ENCODE assay signal across 24 cellular contexts in the genomic region with DNA sequence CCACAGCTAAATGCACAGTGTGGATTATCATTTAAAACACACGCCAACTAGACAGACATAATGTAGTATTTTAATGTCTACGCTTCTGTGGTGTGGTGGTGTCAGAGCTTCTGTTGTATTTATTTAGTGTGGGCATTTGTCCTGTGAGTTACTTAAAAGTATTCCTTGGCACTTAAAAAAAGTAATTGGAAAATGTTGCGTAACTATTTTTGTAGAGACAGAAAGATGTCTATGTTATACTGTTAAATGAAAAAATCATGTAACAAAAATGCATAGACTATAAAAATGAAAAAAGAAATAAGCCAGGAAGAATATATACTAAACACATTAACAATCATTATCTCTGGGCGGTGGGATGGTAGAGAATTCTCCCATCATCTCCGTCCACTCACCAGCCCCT. TPM values are rescaled to one million over a fixed set of nuclear protein-coding genes. Genes with fewer than 3 reads are reported as not detected.
DNase-seq lines count a peak whose midpoint lies in the region; ATAC-seq and TF ChIP-seq lines count a peak whose summit lies in the region.
"Had no signal": no experiment of that assay in that cellular context is flagged by ENCODE, and none has a peak within 500 bp of the region (broad histone marks: within the 10 kb centered on the region; RNA-seq: fewer than 3 reads in every experiment).

No MANE protein-coding gene starts in this region.

- dilution Hi-C loops in IMR-90 (cut with HindIII; ENCODE audit: low sequenced_read_pairs, unreplicated experiment), result no loop called here

- peaks cover 24% of the 10 kb centered on the region for H4K20me1 ChIP-seq in IMR-90 (ENCODE audit: insufficient read depth, low read length)
- H4K20me1 ChIP-seq in SK-N-SH (ENCODE audit: insufficient read depth), result 0 out of 2 replicates have a peak, but pooled peaks cover 9% of the 10 kb centered on the region

- no peak overlapping the region for H3K14ac ChIP-seq in IMR-90 (replicated peaks; ENCODE audit: low read depth, low read length)

- H3K4me1 Mint-ChIP-seq in activated T-cell treated with anti-CD3 and anti-CD28 coated beads, Interleukin-2, amount 50 U/mL, for 4 hours (ENCODE audit: low read depth), result peaks cover 94% of the 10 kb centered on the region
- H3K4me1 Mint-ChIP-seq in activated naive CD8-positive, alpha-beta T cell treated with anti-CD3 and anti-CD28 coated beads, Interleukin-2, amount 50 U/mL, for 24 hours, result peaks cover 96% of the 10 kb centered on the region
- peaks cover 74 to 88% of the 10 kb centered on the region in 2 donors for H3K4me1 Mint-ChIP-seq in natural killer cell treated with Interleukin-12 subunit alpha and Interleukin-12 subunit beta and Interleukin-15 and Interleukin-18, amount 100 ng/mL, for 72 hours (ENCODE audit: low read depth in 2 of 2)
- H3K4me1 Mint-ChIP-seq in stimulated activated naive B cell treated with anti-CD40 and anti-IgM and Interleukin-4, amounts not matched to agents 10 μg/mL and 1 μg/mL and 100 μg/mL, for 72 hours, result peaks cover 62 to 91% of the 10 kb centered on the region in 2 donors

- TF ChIP-seq CTCF in IMR-90 (conservative IDR thresholded peaks at IDR 0.05; ENCODE audit: low read depth, low read length) (no peak), SK-N-SH (IDR thresholded peaks at IDR 0.05) (no peak)

- H3K4me3 ChIP-seq in IMR-90 (ENCODE audit: insufficient read depth, low read depth, low read length) (no peak overlapping the region), SK-N-SH (ENCODE audit: low read depth in 2 of 2, low read length in 1 of 2) (no peak overlapping the region)
- H3K4me3 ChIP-seq: esophagus muscularis mucosa, HAP-1, right atrium auricular region, uterus had no signal

- no peak overlapping the region for H4K8ac ChIP-seq in IMR-90 (ENCODE audit: low read depth in 2 of 2, low read length in 2 of 2)

- TF ChIP-seq RAD21 in IMR-90 (IDR thresholded peaks at IDR 0.05; ENCODE audit: low read length) (no peak), SK-N-SH (IDR thresholded peaks at IDR 0.05; ENCODE audit: low read length) (no peak)

- H3K9me1 ChIP-seq in IMR-90 (ENCODE audit: insufficient read depth, low read length), result peaks cover 4% of the 10 kb centered on the region

- no peak for TF ChIP-seq POLR2A in IMR-90 (IDR thresholded peaks at IDR 0.05; ENCODE audit: low read depth, low read length)

- H3K36me3 Mint-ChIP-seq in activated T-cell treated with anti-CD3 and anti-CD28 coated beads, Interleukin-2, amount 50 U/mL, for 4 hours (ENCODE audit: insufficient read depth), result peaks cover 17% of the 10 kb centered on the region
- peaks cover 15% of the 10 kb centered on the region for H3K36me3 Mint-ChIP-seq in activated naive CD8-positive, alpha-beta T cell treated with anti-CD3 and anti-CD28 coated beads, Interleukin-2, amount 50 U/mL, for 24 hours (ENCODE audit: low read depth)
- H3K36me3 Mint-ChIP-seq in natural killer cell treated with Interleukin-12 subunit alpha and Interleukin-12 subunit beta and Interleukin-15 and Interleukin-18, amount 100 ng/mL, for 72 hours, result no peaks in the 10 kb centered on the region
- H3K36me3 Mint-ChIP-seq in stimulated activated naive B cell treated with anti-CD40 and anti-IgM and Interleukin-4, amounts not matched to agents 10 μg/mL and 1 μg/mL and 100 μg/mL, for 72 hours, result peaks cover 35 to 41% of the 10 kb centered on the region in 2 donors

- peak overlapping the region; percentile 70 for H3K27ac Mint-ChIP-seq in activated naive CD8-positive, alpha-beta T cell treated with anti-CD3 and anti-CD28 coated beads, Interleukin-2, amount 50 U/mL, for 24 hours
- H3K27ac Mint-ChIP-seq in natural killer cell treated with Interleukin-12 subunit alpha and Interleukin-12 subunit beta and Interleukin-15 and Interleukin-18, amount 100 ng/mL, for 72 hours, result peak overlapping the region; percentile 89 to 96
- H3K27ac Mint-ChIP-seq in stimulated activated naive B cell treated with anti-CD40 and anti-IgM and Interleukin-4, amounts not matched to agents 10 μg/mL and 1 μg/mL and 100 μg/mL, for 72 hours, result no peak overlapping the region

- H3K4ac ChIP-seq in IMR-90 (ENCODE audit: low read depth, low read length), result no peak overlapping the region

- no peak overlapping the region for H2AFZ ChIP-seq in IMR-90 (replicated peaks; ENCODE audit: low read length, poor library complexity)
- H2AFZ ChIP-seq in SK-N-SH (ENCODE audit: low read depth), result no peak overlapping the region

- H2BK15ac ChIP-seq in IMR-90 (ENCODE audit: low read depth, low read length), result no peak overlapping the region

- no peak overlapping the region for H3K4me2 ChIP-seq in IMR-90 (ENCODE audit: low read depth, low read length)
- H3K4me2 ChIP-seq in SK-N-SH, result no peak overlapping the region

- CTCF ChIA-PET in IMR-90 (lab: Yijun Ruan, JAX), result no interaction called here
- CTCF ChIA-PET in SK-N-SH (lab: Yijun Ruan, JAX), result interaction anchor here (1.0 to 13.4 kb wide), 8 partner anchors 12 to 246 kb away, joined by 3 to 104 read pairs (median 4); no protein-coding TSS in a partner anchor

- no peaks in the 10 kb centered on the region for H3K27me3 Mint-ChIP-seq in activated T-cell treated with anti-CD3 and anti-CD28 coated beads, Interleukin-2, amount 50 U/mL, for 4 hours (ENCODE audit: low read depth)
- H3K27me3 Mint-ChIP-seq in activated naive CD8-positive, alpha-beta T cell treated with anti-CD3 and anti-CD28 coated beads, Interleukin-2, amount 50 U/mL, for 24 hours, result no peaks in the 10 kb centered on the region
- H3K27me3 Mint-ChIP-seq in natural killer cell treated with Interleukin-12 subunit alpha and Interleukin-12 subunit beta and Interleukin-15 and Interleukin-18, amount 100 ng/mL, for 72 hours, result no peaks in the 10 kb centered on the region
- no peaks in the 10 kb centered on the region for H3K27me3 Mint-ChIP-seq in stimulated activated naive B cell treated with anti-CD40 and anti-IgM and Interleukin-4, amounts not matched to agents 10 μg/mL and 1 μg/mL and 100 μg/mL, for 72 hours

- ATAC-seq in activated T-cell treated with anti-CD3 and anti-CD28 coated beads, Interleukin-2, amount 50 U/mL, for 4 hours, result no peak
- ATAC-seq in IMR-90 (ENCODE audit: low read depth) (no peak), GM18867 (IDR thresholded peaks at IDR 0.05; ENCODE audit: unreplicated experiment) (no peak)
- ATAC-seq in activated naive CD8-positive, alpha-beta T cell treated with anti-CD3 and anti-CD28 coated beads, Interleukin-2, amount 50 U/mL, for 24 hours, result no peak
- no peak for ATAC-seq in natural killer cell treated with Interleukin-12 subunit alpha and Interleukin-12 subunit beta and Interleukin-15 and Interleukin-18, amount 100 ng/mL, for 72 hours
- ATAC-seq in stimulated activated naive B cell treated with anti-CD40 and anti-IgM and Interleukin-4, amounts not matched to agents 10 μg/mL and 1 μg/mL and 100 μg/mL, for 72 hours (replicated peaks), result no peak
- ATAC-seq: PC-3 had no signal

- no peak overlapping the region for H3K56ac ChIP-seq in IMR-90 (ENCODE audit: extremely low read depth, insufficient read depth, low read length)

- H3K9me2 ChIP-seq in SK-N-SH, result no peaks in the 10 kb centered on the region

- H3K18ac ChIP-seq in IMR-90 (ENCODE audit: low read depth, low read length), result no peak overlapping the region

- no peak overlapping the region for H3K23ac ChIP-seq in IMR-90 (ENCODE audit: low read depth, low read length)

- H3F3A ChIP-seq in SK-N-SH (replicated peaks; ENCODE audit: insufficient read depth), result peaks cover 4% of the 10 kb centered on the region

- H3K4me3 Mint-ChIP-seq in activated T-cell treated with anti-CD3 and anti-CD28 coated beads, Interleukin-2, amount 50 U/mL, for 4 hours, result peak overlapping the region; percentile 40
- no peak overlapping the region for H3K4me3 Mint-ChIP-seq in activated naive CD8-positive, alpha-beta T cell treated with anti-CD3 and anti-CD28 coated beads, Interleukin-2, amount 50 U/mL, for 24 hours
- H3K4me3 Mint-ChIP-seq in natural killer cell treated with Interleukin-12 subunit alpha and Interleukin-12 subunit beta and Interleukin-15 and Interleukin-18, amount 100 ng/mL, for 72 hours, result no peak overlapping the region
- no peak overlapping the region for H3K4me3 Mint-ChIP-seq in stimulated activated naive B cell treated with anti-CD40 and anti-IgM and Interleukin-4, amounts not matched to agents 10 μg/mL and 1 μg/mL and 100 μg/mL, for 72 hours

- BruUV-seq in IMR-90 (replicated peaks; lab: Mats Ljungman, UMichigan), result no TSS peak

- H3K27ac ChIP-seq in IMR-90 (ENCODE audit: insufficient read depth, low read length) (no peak overlapping the region), SK-N-SH (ENCODE audit: low read depth in 2 of 2, low read length in 1 of 2) (no peak overlapping the region)
- H3K27ac ChIP-seq: esophagus muscularis mucosa, right atrium auricular region, uterus had no signal

- H2BK20ac ChIP-seq in IMR-90 (ENCODE audit: low read depth, low read length), result no peak overlapping the region

- H3K79me1 ChIP-seq in IMR-90 (ENCODE audit: low read depth in 1 of 2, low read length in 2 of 2), result peaks cover 29 to 71% of the 10 kb centered on the region in 2 experiments

- H3K9me3 Mint-ChIP-seq in activated T-cell treated with anti-CD3 and anti-CD28 coated beads, Interleukin-2, amount 50 U/mL, for 4 hours, result no peaks in the 10 kb centered on the region
- H3K9me3 Mint-ChIP-seq in activated naive CD8-positive, alpha-beta T cell treated with anti-CD3 and anti-CD28 coated beads, Interleukin-2, amount 50 U/mL, for 24 hours, result no peaks in the 10 kb centered on the region
- no peaks in the 10 kb centered on the region for H3K9me3 Mint-ChIP-seq in natural killer cell treated with Interleukin-12 subunit alpha and Interleukin-12 subunit beta and Interleukin-15 and Interleukin-18, amount 100 ng/mL, for 72 hours
- peaks cover 0 to 4% of the 10 kb centered on the region in 2 donors for H3K9me3 Mint-ChIP-seq in stimulated activated naive B cell treated with anti-CD40 and anti-IgM and Interleukin-4, amounts not matched to agents 10 μg/mL and 1 μg/mL and 100 μg/mL, for 72 hours

- peaks cover 76% of the 10 kb centered on the region for H3K79me2 ChIP-seq in SK-N-SH (ENCODE audit: insufficient read depth)

- H4K5ac ChIP-seq in IMR-90 (ENCODE audit: low read depth, low read length), result no peak overlapping the region

- H2AK5ac ChIP-seq in IMR-90 (ENCODE audit: low read depth, low read length), result no peak overlapping the region

- no peak overlapping the region for H2AK9ac ChIP-seq in IMR-90 (replicated peaks; ENCODE audit: low read depth, low read length, poor library complexity)

- H3K4me1 ChIP-seq in IMR-90 (ENCODE audit: control insufficient read depth, insufficient read depth, low read length) (peaks cover 2% of the 10 kb centered on the region; the same call in 1 of the 2 replicates), SK-N-SH (ENCODE audit: control insufficient read depth in 1 of 2, insufficient read depth in 2 of 2, low read depth in 1 of 2, low read length in 1 of 2) (peaks cover 4 to 24% of the 10 kb centered on the region in 2 experiments; a peak in 2 of 4 replicates)
- H3K4me1 ChIP-seq: HAP-1, uterus had no signal

- no peak for TF ChIP-seq EP300 in SK-N-SH (IDR thresholded peaks at IDR 0.05; ENCODE audit: borderline replicate concordance in 1 of 2, low read depth in 1 of 2, low read length in 1 of 2)

- DNase-seq in activated T-cell treated with anti-CD3 and anti-CD28 coated beads, Interleukin-2, amount 50 U/mL, for 4 hours, result no peak
- no peak for DNase-seq in activated T-cell treated with anti-CD3 and anti-CD28 coated beads for 4 hours
- DNase-seq in IMR-90, result no peak
- DNase-seq in activated naive CD8-positive, alpha-beta T cell treated with anti-CD3 and anti-CD28 coated beads, Interleukin-2, amount 50 U/mL, for 24 hours, result no peak
- peak; percentile 15 for DNase-seq in natural killer cell treated with Interleukin-12 subunit alpha and Interleukin-12 subunit beta and Interleukin-15 and Interleukin-18, amount 100 ng/mL, for 72 hours (ENCODE audit: low spot score)
- DNase-seq in stimulated activated naive B cell treated with anti-CD40 and anti-IgM and Interleukin-4, amounts not matched to agents 10 μg/mL and 1 μg/mL and 100 μg/mL, for 72 hours, result no peak
- DNase-seq in SK-N-SH, result no peak
- DNase-seq: activated CD8-positive, alpha-beta memory T cell treated with anti-CD3 and anti-CD28 coated beads for 24 hours; activated gamma-delta T cell; DMS79; Kasumi-1; kidney glomerular epithelial cell; NCI-H1048; NCI-H2029; NCI-H446; PC-3; SHP77; stimulated activated CD4-positive, alpha-beta T cell treated with anti-CD3 and anti-CD28 coated beads, Interleukin-12 subunit alpha, Interleukin-12 subunit beta, amount 100 ng/mL, for 4 hours; stimulated activated CD8-positive, alpha-beta memory T cell treated with anti-CD3 and anti-CD28 coated beads, Interleukin-4, amount 100 ng/mL, for 48 hours; uterus had no signal

- in situ Hi-C loops in IMR-90 (cut with MboI; ENCODE audit: low sequenced_read_pairs), result no loop called here

- H3K9ac ChIP-seq in IMR-90 (ENCODE audit: low read depth, low read length) (no peak overlapping the region), SK-N-SH (no peak overlapping the region)

- no peaks in the 10 kb centered on the region for H3K9me3 ChIP-seq in IMR-90 (ENCODE audit: control insufficient read depth, insufficient read depth, low read length)
- no peaks in the 10 kb centered on the region for H3K9me3 ChIP-seq in SK-N-SH
- H3K9me3 ChIP-seq: esophagus muscularis mucosa, HAP-1, right atrium auricular region, uterus had no signal

- no peaks in the 10 kb centered on the region for H3K36me3 ChIP-seq in IMR-90 (ENCODE audit: control insufficient read depth, insufficient read depth, low read length)
- no peaks in the 10 kb centered on the region for H3K36me3 ChIP-seq in SK-N-SH (replicated peaks in 1 of 2; ENCODE audit: control insufficient read depth in 1 of 2, insufficient read depth in 2 of 2, low read length in 1 of 2)
- H3K36me3 ChIP-seq: esophagus muscularis mucosa, HAP-1, right atrium auricular region, uterus had no signal

- H3K27me3 ChIP-seq in IMR-90 (ENCODE audit: control insufficient read depth, insufficient read depth, low read length), result no peaks in the 10 kb centered on the region
- no peaks in the 10 kb centered on the region for H3K27me3 ChIP-seq in SK-N-SH (ENCODE audit: insufficient read depth)
- H3K27me3 ChIP-seq: esophagus muscularis mucosa, right atrium auricular region, uterus had no signal

- no peak overlapping the region for H2BK5ac ChIP-seq in IMR-90 (ENCODE audit: low read depth, low read length, poor library complexity, severe bottlenecking)

- POLR2A ChIA-PET in IMR-90 (lab: Charles Lee; ENCODE audit: unreplicated experiment) (no interaction called here), SK-N-SH (lab: Yijun Ruan, JAX) (interaction anchor here (1.2 to 2.3 kb wide), 2 partner anchors 20 to 26 kb away, joined by 5 to 8 read pairs; no protein-coding TSS in a partner anchor)

- intact Hi-C loops in IMR-90 (cut with micrococcal nuclease), result no loop called here

- WGBS in IMR-90 (ENCODE audit: extremely low coverage in 2 of 2, insufficient read length in 1 of 2), 2 experiments, result no CpG with 5 or more reads among the region's 5 CpGs
- 94% methylated on average over 5 of the region's 5 CpGs for WGBS in SK-N-SH (ENCODE audit: low lambda C conversion rate)

- H2BK120ac ChIP-seq in IMR-90 (ENCODE audit: low read depth, low read length), result no peak overlapping the region

- no peak overlapping the region for H4K91ac ChIP-seq in IMR-90 (ENCODE audit: insufficient read depth, low read depth, low read length)

RNA-seq across cellular contexts. Expression of gene CYTH1, which starts 39.2 kb away (rescaled TPM):
- total RNA-seq in activated T-cell treated with anti-CD3 and anti-CD28 coated beads, Interleukin-2, amount 50 U/mL, for 4 hours, result 10 to 100 TPM; 55.9 to 99.3 (median 82.8) TPM
- 7.9 and 8.3 TPM in 2 replicates for total RNA-seq in IMR-90 (2012; rRNA removed)
- polyA plus RNA-seq in IMR-90 (2012; rRNA removed) (10.1 and 12.4 TPM in 2 replicates), SK-N-SH (2012; rRNA removed) (23.8 and 24.8 TPM in 2 replicates)
- polyA plus RNA-seq in IMR-90 (2012; cell fraction: cytosol; rRNA removed), result 6.2 and 9.0 TPM in 2 replicates
- polyA plus RNA-seq in IMR-90 (2012; cell fraction: nucleus; rRNA removed; ENCODE audit: low replicate concordance), result 46.8 and 57.8 TPM in 2 replicates
- total RNA-seq in natural killer cell treated with Interleukin-12 subunit alpha and Interleukin-12 subunit beta and Interleukin-15 and Interleukin-18, amount 100 ng/mL, for 72 hours, result 100 to 1,000 TPM; 111 to 149 TPM
- 16.9 and 20.7 TPM in 2 replicates for polyA plus RNA-seq in SK-N-SH (2012; cell fraction: cytosol; rRNA removed)
- 77.4 and 80.9 TPM in 2 replicates for polyA plus RNA-seq in SK-N-SH (2012; cell fraction: nucleus; rRNA removed)
